ENCODE assay signal across 1 cellular context in the genomic region with DNA sequence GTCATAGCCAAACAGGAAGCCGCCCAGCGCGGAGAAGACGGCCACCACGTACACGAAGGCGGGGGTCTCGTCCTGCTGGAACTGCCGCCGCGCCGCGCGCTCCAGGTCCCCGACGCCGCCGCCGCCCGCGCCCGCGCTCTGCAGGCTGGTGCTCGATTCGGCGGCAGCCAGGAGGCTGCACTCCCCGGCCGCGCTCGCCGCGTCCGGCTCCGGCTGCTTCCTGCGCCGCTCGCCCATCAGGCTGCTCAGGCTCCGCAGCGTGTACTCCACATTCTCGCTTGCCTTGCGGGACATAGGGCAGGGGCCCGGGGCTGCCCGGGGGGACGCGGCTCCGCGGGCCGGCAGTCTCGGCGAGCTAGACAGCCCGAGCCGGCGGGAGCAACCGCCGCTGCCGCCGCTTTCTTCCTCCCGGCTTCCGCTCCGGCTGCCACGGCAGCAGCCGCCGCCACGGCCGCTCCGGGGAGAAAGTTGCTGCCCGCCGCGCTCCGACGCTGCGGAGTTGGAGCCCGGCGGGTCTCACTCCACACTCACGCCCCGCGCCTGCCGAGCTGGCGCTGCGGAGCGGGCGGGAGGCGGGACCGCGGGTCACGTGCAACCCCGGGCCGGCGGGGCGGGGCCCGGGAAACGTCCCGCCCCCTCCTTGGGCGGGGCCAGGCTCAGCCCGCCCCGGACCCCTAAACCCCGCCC.
A peak's percentile ranks its signal among the peaks of the same experiment; 100 is the strongest.
TF ChIP-seq lines count a peak whose summit lies in the region.

A gene (minus strand): TSS at position 567 of the 687 bp plus-strand sequence. CDS start 273 bp downstream, at position 294.

TF ChIP-seq in HEK293, 187 proteins besides CTCF, POLR2A, EP300 and RAD21 (continued from another document and continues in another):
- TF ChIP-seq, protein P1, sequence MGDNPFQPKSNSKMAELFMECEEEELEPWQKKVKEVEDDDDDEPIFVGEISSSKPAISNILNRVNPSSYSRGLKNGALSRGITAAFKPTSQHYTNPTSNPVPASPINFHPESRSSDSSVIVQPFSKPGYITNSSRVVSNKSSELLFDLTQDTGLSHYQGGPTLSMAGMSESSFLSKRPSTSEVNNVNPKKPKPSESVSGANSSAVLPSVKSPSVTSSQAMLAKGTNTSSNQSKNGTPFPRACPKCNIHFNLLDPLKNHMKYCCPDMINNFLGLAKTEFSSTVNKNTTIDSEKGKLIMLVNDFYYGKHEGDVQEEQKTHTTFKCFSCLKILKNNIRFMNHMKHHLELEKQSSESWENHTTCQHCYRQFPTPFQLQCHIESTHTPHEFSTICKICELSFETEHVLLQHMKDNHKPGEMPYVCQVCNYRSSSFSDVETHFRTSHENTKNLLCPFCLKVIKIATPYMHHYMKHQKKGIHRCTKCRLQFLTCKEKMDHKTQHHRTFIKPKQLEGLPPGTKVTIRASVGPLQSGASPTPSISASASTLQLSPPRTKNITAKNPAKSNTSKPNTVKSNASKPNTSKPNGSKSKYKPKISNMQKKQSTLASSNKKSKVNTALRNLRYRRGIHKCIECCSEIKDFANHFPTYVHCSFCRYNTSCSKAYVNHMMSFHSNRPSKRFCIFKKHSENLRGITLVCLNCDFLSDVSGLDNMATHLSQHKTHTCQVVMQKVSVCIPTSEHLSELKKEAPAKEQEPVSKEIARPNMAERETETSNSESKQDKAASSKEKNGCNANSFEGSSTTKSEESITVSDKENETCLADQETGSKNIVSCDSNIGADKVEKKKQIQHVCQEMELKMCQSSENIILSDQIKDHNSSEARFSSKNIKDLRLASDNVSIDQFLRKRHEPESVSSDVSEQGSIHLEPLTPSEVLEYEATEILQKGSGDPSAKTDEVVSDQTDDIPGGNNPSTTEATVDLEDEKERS (tag by site-specific recombination; IDR thresholded peaks at IDR 0.05): no peak
- no peak for TF ChIP-seq ZNF16 (tag by site-specific recombination; IDR thresholded peaks at IDR 0.05; ENCODE audit: low read depth)
- TF ChIP-seq GFI1B (tag by site-specific recombination; IDR thresholded peaks at IDR 0.05): no peak
- TF ChIP-seq YY1 (tag by site-specific recombination; IDR thresholded peaks at IDR 0.05): no peak
- TF ChIP-seq, protein P2, sequence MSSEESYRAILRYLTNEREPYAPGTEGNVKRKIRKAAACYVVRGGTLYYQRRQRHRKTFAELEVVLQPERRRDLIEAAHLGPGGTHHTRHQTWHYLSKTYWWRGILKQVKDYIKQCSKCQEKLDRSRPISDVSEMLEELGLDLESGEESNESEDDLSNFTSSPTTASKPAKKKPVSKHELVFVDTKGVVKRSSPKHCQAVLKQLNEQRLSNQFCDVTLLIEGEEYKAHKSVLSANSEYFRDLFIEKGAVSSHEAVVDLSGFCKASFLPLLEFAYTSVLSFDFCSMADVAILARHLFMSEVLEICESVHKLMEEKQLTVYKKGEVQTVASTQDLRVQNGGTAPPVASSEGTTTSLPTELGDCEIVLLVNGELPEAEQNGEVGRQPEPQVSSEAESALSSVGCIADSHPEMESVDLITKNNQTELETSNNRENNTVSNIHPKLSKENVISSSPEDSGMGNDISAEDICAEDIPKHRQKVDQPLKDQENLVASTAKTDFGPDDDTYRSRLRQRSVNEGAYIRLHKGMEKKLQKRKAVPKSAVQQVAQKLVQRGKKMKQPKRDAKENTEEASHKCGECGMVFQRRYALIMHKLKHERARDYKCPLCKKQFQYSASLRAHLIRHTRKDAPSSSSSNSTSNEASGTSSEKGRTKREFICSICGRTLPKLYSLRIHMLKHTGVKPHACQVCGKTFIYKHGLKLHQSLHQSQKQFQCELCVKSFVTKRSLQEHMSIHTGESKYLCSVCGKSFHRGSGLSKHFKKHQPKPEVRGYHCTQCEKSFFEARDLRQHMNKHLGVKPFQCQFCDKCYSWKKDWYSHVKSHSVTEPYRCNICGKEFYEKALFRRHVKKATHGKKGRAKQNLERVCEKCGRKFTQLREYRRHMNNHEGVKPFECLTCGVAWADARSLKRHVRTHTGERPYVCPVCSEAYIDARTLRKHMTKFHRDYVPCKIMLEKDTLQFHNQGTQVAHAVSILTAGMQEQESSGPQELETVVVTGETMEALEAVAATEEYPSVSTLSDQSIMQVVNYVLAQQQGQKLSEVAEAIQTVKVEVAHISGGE (tag by site-specific recombination; conservative IDR thresholded peaks at IDR 0.05; ENCODE audit: low read depth): no peak
- no peak for TF ChIP-seq ZNF335 (tag by site-specific recombination; conservative IDR thresholded peaks at IDR 0.05)
- no peak for TF ChIP-seq KLF7 (tag by site-specific recombination; IDR thresholded peaks at IDR 0.05; ENCODE audit: borderline replicate concordance)
- TF ChIP-seq, protein P3, sequence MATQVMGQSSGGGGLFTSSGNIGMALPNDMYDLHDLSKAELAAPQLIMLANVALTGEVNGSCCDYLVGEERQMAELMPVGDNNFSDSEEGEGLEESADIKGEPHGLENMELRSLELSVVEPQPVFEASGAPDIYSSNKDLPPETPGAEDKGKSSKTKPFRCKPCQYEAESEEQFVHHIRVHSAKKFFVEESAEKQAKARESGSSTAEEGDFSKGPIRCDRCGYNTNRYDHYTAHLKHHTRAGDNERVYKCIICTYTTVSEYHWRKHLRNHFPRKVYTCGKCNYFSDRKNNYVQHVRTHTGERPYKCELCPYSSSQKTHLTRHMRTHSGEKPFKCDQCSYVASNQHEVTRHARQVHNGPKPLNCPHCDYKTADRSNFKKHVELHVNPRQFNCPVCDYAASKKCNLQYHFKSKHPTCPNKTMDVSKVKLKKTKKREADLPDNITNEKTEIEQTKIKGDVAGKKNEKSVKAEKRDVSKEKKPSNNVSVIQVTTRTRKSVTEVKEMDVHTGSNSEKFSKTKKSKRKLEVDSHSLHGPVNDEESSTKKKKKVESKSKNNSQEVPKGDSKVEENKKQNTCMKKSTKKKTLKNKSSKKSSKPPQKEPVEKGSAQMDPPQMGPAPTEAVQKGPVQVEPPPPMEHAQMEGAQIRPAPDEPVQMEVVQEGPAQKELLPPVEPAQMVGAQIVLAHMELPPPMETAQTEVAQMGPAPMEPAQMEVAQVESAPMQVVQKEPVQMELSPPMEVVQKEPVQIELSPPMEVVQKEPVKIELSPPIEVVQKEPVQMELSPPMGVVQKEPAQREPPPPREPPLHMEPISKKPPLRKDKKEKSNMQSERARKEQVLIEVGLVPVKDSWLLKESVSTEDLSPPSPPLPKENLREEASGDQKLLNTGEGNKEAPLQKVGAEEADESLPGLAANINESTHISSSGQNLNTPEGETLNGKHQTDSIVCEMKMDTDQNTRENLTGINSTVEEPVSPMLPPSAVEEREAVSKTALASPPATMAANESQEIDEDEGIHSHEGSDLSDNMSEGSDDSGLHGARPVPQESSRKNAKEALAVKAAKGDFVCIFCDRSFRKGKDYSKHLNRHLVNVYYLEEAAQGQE (tag by site-specific recombination; IDR thresholded peaks at IDR 0.05): no peak
- TF ChIP-seq ZNF184 (tag by site-specific recombination; IDR thresholded peaks at IDR 0.05): no peak
- TF ChIP-seq ZSCAN30 (tag by site-specific recombination; IDR thresholded peaks at IDR 0.05): peak; percentile 39; the same call in 1 of the 2 replicates
- TF ChIP-seq ZNF521 (tag by site-specific recombination; IDR thresholded peaks at IDR 0.05): no peak
- TF ChIP-seq, protein P4, sequence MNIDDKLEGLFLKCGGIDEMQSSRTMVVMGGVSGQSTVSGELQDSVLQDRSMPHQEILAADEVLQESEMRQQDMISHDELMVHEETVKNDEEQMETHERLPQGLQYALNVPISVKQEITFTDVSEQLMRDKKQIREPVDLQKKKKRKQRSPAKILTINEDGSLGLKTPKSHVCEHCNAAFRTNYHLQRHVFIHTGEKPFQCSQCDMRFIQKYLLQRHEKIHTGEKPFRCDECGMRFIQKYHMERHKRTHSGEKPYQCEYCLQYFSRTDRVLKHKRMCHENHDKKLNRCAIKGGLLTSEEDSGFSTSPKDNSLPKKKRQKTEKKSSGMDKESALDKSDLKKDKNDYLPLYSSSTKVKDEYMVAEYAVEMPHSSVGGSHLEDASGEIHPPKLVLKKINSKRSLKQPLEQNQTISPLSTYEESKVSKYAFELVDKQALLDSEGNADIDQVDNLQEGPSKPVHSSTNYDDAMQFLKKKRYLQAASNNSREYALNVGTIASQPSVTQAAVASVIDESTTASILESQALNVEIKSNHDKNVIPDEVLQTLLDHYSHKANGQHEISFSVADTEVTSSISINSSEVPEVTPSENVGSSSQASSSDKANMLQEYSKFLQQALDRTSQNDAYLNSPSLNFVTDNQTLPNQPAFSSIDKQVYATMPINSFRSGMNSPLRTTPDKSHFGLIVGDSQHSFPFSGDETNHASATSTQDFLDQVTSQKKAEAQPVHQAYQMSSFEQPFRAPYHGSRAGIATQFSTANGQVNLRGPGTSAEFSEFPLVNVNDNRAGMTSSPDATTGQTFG (tag by site-specific recombination; IDR thresholded peaks at IDR 0.05; ENCODE audit: borderline replicate concordance): no peak
- no peak for TF ChIP-seq ZXDB (tag by site-specific recombination; IDR thresholded peaks at IDR 0.05)
- TF ChIP-seq ZNF530 (tag by site-specific recombination; IDR thresholded peaks at IDR 0.05; ENCODE audit: low read depth): no peak
- TF ChIP-seq ZNF221 (tag by site-specific recombination; IDR thresholded peaks at IDR 0.05; ENCODE audit: borderline replicate concordance): no peak
- TF ChIP-seq, protein P5, sequence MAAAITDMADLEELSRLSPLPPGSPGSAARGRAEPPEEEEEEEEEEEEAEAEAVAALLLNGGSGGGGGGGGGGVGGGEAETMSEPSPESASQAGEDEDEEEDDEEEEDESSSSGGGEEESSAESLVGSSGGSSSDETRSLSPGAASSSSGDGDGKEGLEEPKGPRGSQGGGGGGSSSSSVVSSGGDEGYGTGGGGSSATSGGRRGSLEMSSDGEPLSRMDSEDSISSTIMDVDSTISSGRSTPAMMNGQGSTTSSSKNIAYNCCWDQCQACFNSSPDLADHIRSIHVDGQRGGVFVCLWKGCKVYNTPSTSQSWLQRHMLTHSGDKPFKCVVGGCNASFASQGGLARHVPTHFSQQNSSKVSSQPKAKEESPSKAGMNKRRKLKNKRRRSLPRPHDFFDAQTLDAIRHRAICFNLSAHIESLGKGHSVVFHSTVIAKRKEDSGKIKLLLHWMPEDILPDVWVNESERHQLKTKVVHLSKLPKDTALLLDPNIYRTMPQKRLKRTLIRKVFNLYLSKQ (tag by site-specific recombination; IDR thresholded peaks at IDR 0.05; ENCODE audit: borderline replicate concordance): no peak
- no peak for TF ChIP-seq OVOL3 (tag by site-specific recombination; IDR thresholded peaks at IDR 0.05)
- no peak for TF ChIP-seq HOXC10 (CRISPR knock-in tag; IDR thresholded peaks at IDR 0.05)
- TF ChIP-seq ZNF624 (tag by site-specific recombination; IDR thresholded peaks at IDR 0.05): no peak
- no peak for TF ChIP-seq ZNF433 (tag by site-specific recombination; IDR thresholded peaks at IDR 0.05; ENCODE audit: low read depth)
- no peak for TF ChIP-seq ZNF133 (tag by site-specific recombination; IDR thresholded peaks at IDR 0.05)
- 0 out of 2 replicates have a peak, but pooled peaks have one; percentile 7 for TF ChIP-seq ZNF600 (tag by site-specific recombination; IDR thresholded peaks at IDR 0.05)
- TF ChIP-seq YY2 (tag by site-specific recombination; IDR thresholded peaks at IDR 0.05): no peak
- TF ChIP-seq ZNF155 (tag by site-specific recombination; IDR thresholded peaks at IDR 0.05): no peak
- no peak for TF ChIP-seq GLI2 (tag by site-specific recombination; IDR thresholded peaks at IDR 0.05; ENCODE audit: borderline replicate concordance, low read depth)
- TF ChIP-seq, protein P6, sequence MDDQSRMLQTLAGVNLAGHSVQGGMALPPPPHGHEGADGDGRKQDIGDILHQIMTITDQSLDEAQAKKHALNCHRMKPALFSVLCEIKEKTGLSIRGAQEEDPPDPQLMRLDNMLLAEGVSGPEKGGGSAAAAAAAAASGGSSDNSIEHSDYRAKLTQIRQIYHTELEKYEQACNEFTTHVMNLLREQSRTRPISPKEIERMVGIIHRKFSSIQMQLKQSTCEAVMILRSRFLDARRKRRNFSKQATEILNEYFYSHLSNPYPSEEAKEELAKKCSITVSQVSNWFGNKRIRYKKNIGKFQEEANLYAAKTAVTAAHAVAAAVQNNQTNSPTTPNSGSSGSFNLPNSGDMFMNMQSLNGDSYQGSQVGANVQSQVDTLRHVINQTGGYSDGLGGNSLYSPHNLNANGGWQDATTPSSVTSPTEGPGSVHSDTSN (CRISPR knock-in tag; IDR thresholded peaks at IDR 0.05): peak; percentile 36; the same call in 1 of the 2 replicates
- TF ChIP-seq, protein P7, sequence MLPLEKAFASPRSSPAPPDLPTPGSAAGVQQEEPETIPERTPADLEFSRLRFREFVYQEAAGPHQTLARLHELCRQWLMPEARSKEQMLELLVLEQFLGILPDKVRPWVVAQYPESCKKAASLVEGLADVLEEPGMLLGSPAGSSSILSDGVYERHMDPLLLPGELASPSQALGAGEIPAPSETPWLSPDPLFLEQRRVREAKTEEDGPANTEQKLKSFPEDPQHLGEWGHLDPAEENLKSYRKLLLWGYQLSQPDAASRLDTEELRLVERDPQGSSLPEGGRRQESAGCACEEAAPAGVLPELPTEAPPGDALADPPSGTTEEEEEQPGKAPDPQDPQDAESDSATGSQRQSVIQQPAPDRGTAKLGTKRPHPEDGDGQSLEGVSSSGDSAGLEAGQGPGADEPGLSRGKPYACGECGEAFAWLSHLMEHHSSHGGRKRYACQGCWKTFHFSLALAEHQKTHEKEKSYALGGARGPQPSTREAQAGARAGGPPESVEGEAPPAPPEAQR (tag by site-specific recombination; IDR thresholded peaks at IDR 0.05): no peak
- TF ChIP-seq ZNF660 (tag by site-specific recombination; IDR thresholded peaks at IDR 0.05): peak; percentile 69; the same call in 1 of the 2 replicates
- TF ChIP-seq KLF10 (tag by site-specific recombination; IDR thresholded peaks at IDR 0.05): 0 out of 2 replicates have a peak, but pooled peaks have one; percentile 48
- TF ChIP-seq ZNF138 (tag by site-specific recombination; IDR thresholded peaks at IDR 0.05; ENCODE audit: borderline replicate concordance): no peak
- TF ChIP-seq, protein P8, sequence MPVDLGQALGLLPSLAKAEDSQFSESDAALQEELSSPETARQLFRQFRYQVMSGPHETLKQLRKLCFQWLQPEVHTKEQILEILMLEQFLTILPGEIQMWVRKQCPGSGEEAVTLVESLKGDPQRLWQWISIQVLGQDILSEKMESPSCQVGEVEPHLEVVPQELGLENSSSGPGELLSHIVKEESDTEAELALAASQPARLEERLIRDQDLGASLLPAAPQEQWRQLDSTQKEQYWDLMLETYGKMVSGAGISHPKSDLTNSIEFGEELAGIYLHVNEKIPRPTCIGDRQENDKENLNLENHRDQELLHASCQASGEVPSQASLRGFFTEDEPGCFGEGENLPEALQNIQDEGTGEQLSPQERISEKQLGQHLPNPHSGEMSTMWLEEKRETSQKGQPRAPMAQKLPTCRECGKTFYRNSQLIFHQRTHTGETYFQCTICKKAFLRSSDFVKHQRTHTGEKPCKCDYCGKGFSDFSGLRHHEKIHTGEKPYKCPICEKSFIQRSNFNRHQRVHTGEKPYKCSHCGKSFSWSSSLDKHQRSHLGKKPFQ (tag by site-specific recombination; IDR thresholded peaks at IDR 0.05): no peak
- no peak for TF ChIP-seq ZBTB8A (tag by site-specific recombination; IDR thresholded peaks at IDR 0.05)
- TF ChIP-seq, protein P9, sequence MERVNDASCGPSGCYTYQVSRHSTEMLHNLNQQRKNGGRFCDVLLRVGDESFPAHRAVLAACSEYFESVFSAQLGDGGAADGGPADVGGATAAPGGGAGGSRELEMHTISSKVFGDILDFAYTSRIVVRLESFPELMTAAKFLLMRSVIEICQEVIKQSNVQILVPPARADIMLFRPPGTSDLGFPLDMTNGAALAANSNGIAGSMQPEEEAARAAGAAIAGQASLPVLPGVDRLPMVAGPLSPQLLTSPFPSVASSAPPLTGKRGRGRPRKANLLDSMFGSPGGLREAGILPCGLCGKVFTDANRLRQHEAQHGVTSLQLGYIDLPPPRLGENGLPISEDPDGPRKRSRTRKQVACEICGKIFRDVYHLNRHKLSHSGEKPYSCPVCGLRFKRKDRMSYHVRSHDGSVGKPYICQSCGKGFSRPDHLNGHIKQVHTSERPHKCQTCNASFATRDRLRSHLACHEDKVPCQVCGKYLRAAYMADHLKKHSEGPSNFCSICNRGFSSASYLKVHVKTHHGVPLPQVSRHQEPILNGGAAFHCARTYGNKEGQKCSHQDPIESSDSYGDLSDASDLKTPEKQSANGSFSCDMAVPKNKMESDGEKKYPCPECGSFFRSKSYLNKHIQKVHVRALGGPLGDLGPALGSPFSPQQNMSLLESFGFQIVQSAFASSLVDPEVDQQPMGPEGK (tag by site-specific recombination; IDR thresholded peaks at IDR 0.05): no peak
